Comparison of ENCODE assay signal across 10 cellular contexts in the genomic region with DNA sequence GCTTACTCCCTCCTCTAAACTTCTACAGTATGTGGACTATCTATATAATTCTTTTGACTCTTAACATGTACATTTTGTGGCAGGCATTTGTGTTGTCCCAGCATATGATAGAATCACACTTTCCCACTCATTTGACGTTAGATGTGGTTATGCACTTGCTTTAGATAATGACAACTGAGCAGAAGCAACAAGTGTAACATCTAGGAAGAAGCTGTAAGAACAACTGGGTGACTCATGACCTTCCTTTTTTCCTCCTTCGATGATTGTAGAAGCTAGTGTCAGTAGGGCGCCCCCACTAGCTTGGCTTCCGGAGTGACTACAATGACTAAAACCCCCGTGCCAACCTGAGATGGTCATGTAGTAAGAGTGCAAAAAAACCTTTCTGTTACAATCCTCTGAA.
A peak's percentile ranks its signal among the peaks of the same experiment; 100 is the strongest.
DNase-seq lines count a peak whose midpoint lies in the region; ATAC-seq and TF ChIP-seq lines count a peak whose summit lies in the region.
"Had no signal": no experiment of that assay in that cellular context is flagged by ENCODE, and none has a peak within 500 bp of the region (broad histone marks: within the 10 kb centered on the region; RNA-seq: fewer than 3 reads in every experiment).

No MANE protein-coding gene starts in this region.

- peak overlapping the region; percentile 42 for H3K4me3 Mint-ChIP-seq in activated CD8-positive, alpha-beta T cell treated with anti-CD3 and anti-CD28 coated beads for 36 hours

- no peaks in the 10 kb centered on the region for H3K27me3 Mint-ChIP-seq in activated CD8-positive, alpha-beta T cell treated with anti-CD3 and anti-CD28 coated beads for 36 hours

- H4K20me1 ChIP-seq in Loucy (ENCODE audit: insufficient read depth, low read length, poor library complexity, severe bottlenecking): no peaks in the 10 kb centered on the region

- no peaks in the 10 kb centered on the region for H3K9me3 Mint-ChIP-seq in activated CD8-positive, alpha-beta T cell treated with anti-CD3 and anti-CD28 coated beads for 36 hours

- H3K4me2 ChIP-seq in Loucy (ENCODE audit: low read depth, low read length, poor library complexity, severe bottlenecking): no peak overlapping the region

- H3K9ac ChIP-seq in Loucy (ENCODE audit: low read depth, low read length, poor library complexity, severe bottlenecking): no peak overlapping the region

- no peak for TF ChIP-seq POLR2A in heart left ventricle (IDR thresholded peaks at IDR 0.05)

- H3K36me3 Mint-ChIP-seq in activated CD8-positive, alpha-beta T cell treated with anti-CD3 and anti-CD28 coated beads for 36 hours (ENCODE audit: low read depth): no peaks in the 10 kb centered on the region

- H3K36me3 ChIP-seq in Loucy (ENCODE audit: insufficient read depth, low read length): no peaks in the 10 kb centered on the region
- H3K36me3 ChIP-seq in heart left ventricle: no peaks in the 10 kb centered on the region

- H3K27ac ChIP-seq in heart left ventricle: no peak overlapping the region
- H3K27ac ChIP-seq: VCaP had no signal

- H3F3A ChIP-seq in Loucy (ENCODE audit: low read depth): no peaks in the 10 kb centered on the region

- H3K27me3 ChIP-seq in Loucy (ENCODE audit: insufficient read depth, low read length, poor library complexity, severe bottlenecking): no peaks in the 10 kb centered on the region
- H3K27me3 ChIP-seq in heart left ventricle: no peaks in the 10 kb centered on the region

- intact Hi-C loops in activated CD8-positive, alpha-beta T cell treated with anti-CD3 and anti-CD28 coated beads for 36 hours (cut with micrococcal nuclease): no loop called here
- intact Hi-C loops in heart left ventricle (cut with DNase I): no loop called here

- TF ChIP-seq CTCF in Loucy (conservative IDR thresholded peaks at IDR 0.05; ENCODE audit: low read length): peak; percentile 44
- TF ChIP-seq CTCF in activated CD8-positive, alpha-beta T cell treated with anti-CD3 and anti-CD28 coated beads for 36 hours (IDR thresholded peaks at IDR 0.05): peak; percentile 28
- no peak for TF ChIP-seq CTCF in heart left ventricle (IDR thresholded peaks at IDR 0.05)

- H3K4me1 ChIP-seq in Loucy (ENCODE audit: insufficient read depth, low read length, poor library complexity, severe bottlenecking) (peaks cover 12% of the 10 kb centered on the region), heart left ventricle (peaks cover 0 to 3% (median 0%) of the 10 kb centered on the region in 12 donors)

- H2AFZ ChIP-seq in Loucy (ENCODE audit: low read length): peak overlapping the region; percentile 42; the same call in 1 of the 2 replicates

- H3K4me1 Mint-ChIP-seq in activated CD8-positive, alpha-beta T cell treated with anti-CD3 and anti-CD28 coated beads for 36 hours (ENCODE audit: low read depth): peaks cover 66% of the 10 kb centered on the region

- H3K27ac Mint-ChIP-seq in activated CD8-positive, alpha-beta T cell treated with anti-CD3 and anti-CD28 coated beads for 36 hours: peak overlapping the region; percentile 90

- no peaks in the 10 kb centered on the region for H3K9me3 ChIP-seq in Loucy (ENCODE audit: insufficient read depth, low read depth, low read length)
- H3K9me3 ChIP-seq in heart left ventricle: no peaks in the 10 kb centered on the region

- peak; percentile 94 for DNase-seq in activated CD8-positive, alpha-beta T cell treated with anti-CD3 and anti-CD28 coated beads for 36 hours
- DNase-seq in central memory CD4-positive, alpha-beta T cell: peak; percentile 27
- DNase-seq in stimulated activated CD8-positive, alpha-beta memory T cell treated with anti-CD3 and anti-CD28 coated beads, Interleukin-15, amount 100 ng/mL, for 48 hours (ENCODE audit: low read depth in 2 of 2): peak; percentile 67 to 71
- no peak for DNase-seq in cerebellum (ENCODE audit: low spot score)
- DNase-seq in NCI-H748 treated with DMSO at 0.1 percent for 48 hours (lab: John Stamatoyannopoulos, UW): no peak
- no peak for DNase-seq in heart left ventricle

- ATAC-seq in activated CD8-positive, alpha-beta T cell treated with anti-CD3 and anti-CD28 coated beads for 36 hours: peak; percentile 85
- ATAC-seq in GM19023 (IDR thresholded peaks at IDR 0.05; ENCODE audit: unreplicated experiment): no peak
- ATAC-seq in heart left ventricle: no peak
- ATAC-seq: left lobe of liver had no signal

- H3K79me2 ChIP-seq in Loucy (ENCODE audit: insufficient read depth, low read length): no peaks in the 10 kb centered on the region

- no peak overlapping the region for H3K4me3 ChIP-seq in Loucy (ENCODE audit: low read length, poor library complexity, severe bottlenecking)
- H3K4me3 ChIP-seq in heart left ventricle: no peak overlapping the region

- CTCF ChIA-PET in activated CD8-positive, alpha-beta T cell treated with anti-CD3 and anti-CD28 coated beads for 36 hours (lab: Charles Lee): interaction anchor here (0.6 to 1.5 kb wide), 15 partner anchors 14 to 166 kb away, joined by 3 to 13 read pairs (median 4); no protein-coding TSS in a partner anchor

- H3K9me2 ChIP-seq in Loucy (replicated peaks; ENCODE audit: low read depth, low read length): no peaks in the 10 kb centered on the region

- 83 to 94% (median 89%) methylated on average over 5 of the region's 5 CpGs for WGBS in heart left ventricle, 4 donors

- POLR2A ChIA-PET in activated CD8-positive, alpha-beta T cell treated with anti-CD3 and anti-CD28 coated beads for 36 hours (lab: Charles Lee): interaction anchor here (0.7 to 3.2 kb wide), 5 partner anchors 16 to 204 kb away, joined by 3 to 24 read pairs (median 3); no protein-coding TSS in a partner anchor

Comparison
In these comparisons a context has a peak if more than half of its experiments do, and no peak if none do; other contexts are left out.
1. CTCF ChIP-seq: peak in Loucy (single experiment) and activated CD8-positive, alpha-beta T cell treated with anti-CD3 and anti-CD28 coated beads for 36 hours (single experiment); none in heart left ventricle (0 of 12).
2. DNase-seq: peak in activated CD8-positive, alpha-beta T cell treated with anti-CD3 and anti-CD28 coated beads for 36 hours (single experiment), central memory CD4-positive, alpha-beta T cell (single experiment) and stimulated activated CD8-positive, alpha-beta memory T cell treated with anti-CD3 and anti-CD28 coated beads, Interleukin-15, amount 100 ng/mL, for 48 hours (2 of 2); none in cerebellum (single experiment), NCI-H748 treated with DMSO at 0.1 percent for 48 hours (single experiment) and heart left ventricle (0 of 5).